In genomic region chr18:46104128-46104911, GRCh38 we compare ENCODE assay signal across 8 cellular contexts. TPM values are rescaled to one million over a fixed set of nuclear protein-coding genes. Genes with fewer than 3 reads are reported as not detected.
DNase-seq lines count a peak whose midpoint lies in the region; ATAC-seq, FAIRE-seq and TF ChIP-seq lines count a peak whose summit lies in the region.

Gene HAUS1 (plus strand): TSS chr18:46104385. CDS start chr18:46104412, 27 bp downstream.

- H3K4me3 ChIP-seq in rectal smooth muscle tissue (ENCODE audit: low read length) (peak within 1 kb of the TSS; percentile 94), vagina (peak within 1 kb of the TSS; percentile 55 to 67)

- no peak for TF ChIP-seq CTCF in vagina (IDR thresholded peaks at IDR 0.05)

- TF ChIP-seq POLR2A in vagina (IDR thresholded peaks at IDR 0.05), result peak in 1 of 2 donors; percentile 42

- no peaks in the 10 kb centered on the region for H3K27me3 ChIP-seq in rectal smooth muscle tissue (ENCODE audit: control insufficient read depth, insufficient read depth, low read length)
- no peaks in the 10 kb centered on the region for H3K27me3 ChIP-seq in vagina

- peak; percentile 74 for ATAC-seq in HG02973 (IDR thresholded peaks at IDR 0.05; ENCODE audit: unreplicated experiment)

- H3K9me3 ChIP-seq in vagina, result no peaks in the 10 kb centered on the region

- peaks cover 4% of the 10 kb centered on the region for H3K4me1 ChIP-seq in rectal smooth muscle tissue (ENCODE audit: control insufficient read depth, insufficient read depth, low read length)
- H3K4me1 ChIP-seq in vagina, result peaks cover 14% of the 10 kb centered on the region

- H3K36me3 ChIP-seq in rectal smooth muscle tissue (ENCODE audit: control insufficient read depth, insufficient read depth, low read length) (no peaks in the 10 kb centered on the region), vagina (no peaks in the 10 kb centered on the region)

- peak within 1 kb of the TSS; percentile 81 for H3K27ac ChIP-seq in rectal smooth muscle tissue (ENCODE audit: low read depth, low read length)
- peak within 1 kb of the TSS; percentile 80 for H3K27ac ChIP-seq in vagina

- peak within 1 kb of the TSS; percentile 84 for H3K9ac ChIP-seq in rectal smooth muscle tissue (ENCODE audit: low read length)

- peak; percentile 76 for DNase-seq in GM18507 (ENCODE audit: extremely low spot score, insufficient read length, low read depth)
- peak; percentile 69 for DNase-seq in NCI-H2029 treated with DMSO at 0.1 percent for 48 hours (lab: John Stamatoyannopoulos, UW)
- DNase-seq in T1000 (lab: John Stamatoyannopoulos, UW), result peak; percentile 49
- peak; percentile 93 for DNase-seq in astrocyte of the hippocampus (ENCODE audit: low read depth, low spot score)
- DNase-seq in hepatic stellate cell (ENCODE audit: low spot score), result peak; percentile 87
- peak in 1 of 2 donors; percentile 91 for DNase-seq in vagina (ENCODE audit: extremely low spot score in 2 of 2)

- intact Hi-C loops in vagina (cut with DNase I), result no loop called here

- peak; percentile 88 for FAIRE-seq in GM18507 (lab: Jason Lieb, UNC)

RNA-seq across cellular contexts. Expression of gene HAUS1, which starts in this region (rescaled TPM):
- total RNA-seq in vagina, result 20.9 TPM
